ENCODE assay signal across 8 cellular contexts in the genomic region with DNA sequence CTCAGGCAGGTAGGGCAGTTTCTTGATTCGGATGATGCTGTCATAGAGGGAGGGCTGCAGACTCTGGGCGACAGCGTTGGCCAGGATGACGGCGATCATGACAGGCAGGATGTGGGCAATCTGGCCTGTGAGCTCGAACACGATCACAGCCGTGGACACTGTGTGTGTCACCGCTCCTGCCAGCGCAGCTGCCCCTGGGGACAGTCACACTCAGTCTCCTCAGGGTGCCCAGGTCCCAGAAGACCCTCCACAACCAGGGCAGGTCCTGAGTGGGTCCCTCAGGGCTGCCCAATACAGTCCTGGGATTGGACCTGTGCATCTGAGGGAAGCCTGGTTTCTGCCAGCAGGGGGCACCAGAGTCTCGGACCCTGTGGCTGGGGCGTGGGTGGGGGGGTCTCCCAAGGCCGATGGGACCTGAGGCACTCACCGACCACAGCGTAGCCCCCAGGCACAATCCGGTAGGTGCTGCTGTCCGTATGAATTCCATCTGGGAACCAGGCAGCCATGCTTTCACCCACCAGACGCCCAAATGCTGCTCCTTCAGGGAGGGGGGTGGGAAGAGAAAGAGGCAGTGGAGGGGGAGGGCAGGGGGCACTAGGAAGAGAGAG. TPM values are rescaled to one million over a fixed set of nuclear protein-coding genes. Genes with fewer than 3 reads are reported as not detected.
DNase-seq lines count a peak whose midpoint lies in the region; ATAC-seq and TF ChIP-seq lines count a peak whose summit lies in the region.

No MANE protein-coding gene starts in this region.

- POLR2A ChIA-PET in CD8-positive, alpha-beta memory T cell (lab: Charles Lee) = interaction anchor here (0.5 to 0.6 kb wide), 2 partner anchors 10 to 151 kb away, joined by 3 to 6 read pairs; no protein-coding TSS in a partner anchor
- POLR2A ChIA-PET in WTC11 (lab: Charles Lee) = no interaction called here

- H2AK5ac ChIP-seq in mesenchymal stem cell (ENCODE audit: low read length, severe bottlenecking) = no peak overlapping the region

- no peaks in the 10 kb centered on the region for H3K27me3 Mint-ChIP-seq in CD8-positive, alpha-beta memory T cell
- no peaks in the 10 kb centered on the region for H3K27me3 Mint-ChIP-seq in WTC11 (ENCODE audit: low read depth)
- H3K27me3 Mint-ChIP-seq in chondrocyte (ENCODE audit: low read depth) = no peaks in the 10 kb centered on the region

- H3K4me3 ChIP-seq in CD8-positive, alpha-beta memory T cell (ENCODE audit: low read length) = no peak overlapping the region
- H3K4me3 ChIP-seq in mesenchymal stem cell (ENCODE audit: insufficient read depth in 1 of 2, low read depth in 1 of 2, low read length in 2 of 2) = no peak overlapping the region

- H4K8ac ChIP-seq in mesenchymal stem cell (ENCODE audit: low read length) = peak overlapping the region; percentile 45

- H3K4me1 ChIP-seq in CD8-positive, alpha-beta memory T cell (ENCODE audit: insufficient read depth, low read length) = peaks cover 4% of the 10 kb centered on the region
- peaks cover 24% of the 10 kb centered on the region for H3K4me1 ChIP-seq in mesenchymal stem cell (ENCODE audit: control insufficient read depth, insufficient read depth, low read depth, low read length)

- H3K4me2 ChIP-seq in mesenchymal stem cell (ENCODE audit: low read length, poor library complexity, severe bottlenecking) = no peak overlapping the region

- peaks cover 0 to 6% (median 0%) of the 10 kb centered on the region in 3 donors for H3K4me1 Mint-ChIP-seq in CD8-positive, alpha-beta memory T cell
- peaks cover 12% of the 10 kb centered on the region for H3K4me1 Mint-ChIP-seq in WTC11
- H3K4me1 Mint-ChIP-seq in chondrocyte (ENCODE audit: low read depth) = no peaks in the 10 kb centered on the region

- no peaks in the 10 kb centered on the region for H3K27me3 ChIP-seq in CD8-positive, alpha-beta memory T cell (ENCODE audit: insufficient read depth, low read length, poor library complexity, severe bottlenecking)
- no peaks in the 10 kb centered on the region for H3K27me3 ChIP-seq in mesenchymal stem cell (ENCODE audit: control insufficient read depth in 1 of 2, insufficient read depth in 1 of 2, low read length in 2 of 2)

- H3K9ac ChIP-seq in mesenchymal stem cell (ENCODE audit: low read length) = no peak overlapping the region

- peak; percentile 33 to 72 (median 52) for DNase-seq in CD8-positive, alpha-beta memory T cell
- peak; percentile 74 for DNase-seq in WTC11 (ENCODE audit: low spot score)
- no peak for DNase-seq in chondrocyte (ENCODE audit: low spot score)
- DNase-seq in mesenchymal stem cell = peak; percentile 37
- DNase-seq in stimulated activated naive CD4-positive, alpha-beta T cell treated with Interleukin-2 at 50 U/mL for 16 hours (lab: John Stamatoyannopoulos, UW) = peak; percentile 62
- DNase-seq in putamen (ENCODE audit: low spot score) = no peak
- DNase-seq in epidermal melanocyte (ENCODE audit: insufficient read length, low spot score) = no peak

- peak overlapping the region in 1 of 8 donors; percentile 38 for H3K27ac Mint-ChIP-seq in CD8-positive, alpha-beta memory T cell
- no peak overlapping the region for H3K27ac Mint-ChIP-seq in WTC11
- no peak overlapping the region for H3K27ac Mint-ChIP-seq in chondrocyte (ENCODE audit: unreplicated experiment)

- no peaks in the 10 kb centered on the region for H3K9me3 Mint-ChIP-seq in CD8-positive, alpha-beta memory T cell
- H3K9me3 Mint-ChIP-seq in WTC11 = no peaks in the 10 kb centered on the region
- no peaks in the 10 kb centered on the region for H3K9me3 Mint-ChIP-seq in chondrocyte (ENCODE audit: low read depth)

- no peak overlapping the region for H2BK120ac ChIP-seq in mesenchymal stem cell (ENCODE audit: low read depth, low read length)

- CTCF ChIA-PET in CD8-positive, alpha-beta memory T cell (lab: Charles Lee) = interaction anchor here (0.6 to 2.6 kb wide), 18 partner anchors 8 to 191 kb away, joined by 3 to 31 read pairs (median 4); a partner anchor contains a TSS
- CTCF ChIA-PET in WTC11 (lab: Charles Lee) = interaction anchor here (0.7 to 2.6 kb wide), 12 partner anchors 9 to 207 kb away, joined by 3 to 18 read pairs (median 4); a partner anchor contains a TSS

- no peaks in the 10 kb centered on the region for H3K36me3 Mint-ChIP-seq in CD8-positive, alpha-beta memory T cell
- H3K36me3 Mint-ChIP-seq in WTC11 (peaks cover 17% of the 10 kb centered on the region), chondrocyte (ENCODE audit: low read depth) (peaks cover 9% of the 10 kb centered on the region)

- H3K27ac ChIP-seq in CD8-positive, alpha-beta memory T cell (ENCODE audit: low read depth, low read length) = no peak overlapping the region
- no peak overlapping the region for H3K27ac ChIP-seq in mesenchymal stem cell (ENCODE audit: low read length, poor library complexity, severe bottlenecking)

- peaks cover 8% of the 10 kb centered on the region for H3K79me1 ChIP-seq in mesenchymal stem cell (replicated peaks; ENCODE audit: low read length, poor library complexity, severe bottlenecking)

- H3K18ac ChIP-seq in mesenchymal stem cell (ENCODE audit: low read depth in 1 of 2, low read length in 2 of 2) = no peak overlapping the region

- no peak overlapping the region for H3K23ac ChIP-seq in mesenchymal stem cell (ENCODE audit: low read length in 2 of 2)

- no peak overlapping the region for H4K91ac ChIP-seq in mesenchymal stem cell (ENCODE audit: low read length)

- no peak overlapping the region for H3K4ac ChIP-seq in mesenchymal stem cell (ENCODE audit: low read depth in 1 of 2, low read length in 2 of 2)

- H3K14ac ChIP-seq in mesenchymal stem cell (ENCODE audit: low read length in 2 of 2) = no peak overlapping the region

- no peak overlapping the region for H3K4me3 Mint-ChIP-seq in CD8-positive, alpha-beta memory T cell
- no peak overlapping the region for H3K4me3 Mint-ChIP-seq in WTC11
- no peak overlapping the region for H3K4me3 Mint-ChIP-seq in chondrocyte (ENCODE audit: unreplicated experiment)

- WGBS in mesenchymal stem cell = 70% methylated on average over 18 of the region's 18 CpGs

- H2BK15ac ChIP-seq in mesenchymal stem cell (ENCODE audit: low read depth, poor library complexity, severe bottlenecking) = no peak overlapping the region

- peak; percentile 44 for ATAC-seq in HG03095 (IDR thresholded peaks at IDR 0.05; ENCODE audit: unreplicated experiment)
- peak; percentile 72 for ATAC-seq in WTC11

- H3K9me3 ChIP-seq in CD8-positive, alpha-beta memory T cell (ENCODE audit: low read length) = no peaks in the 10 kb centered on the region
- no peaks in the 10 kb centered on the region for H3K9me3 ChIP-seq in mesenchymal stem cell (ENCODE audit: control insufficient read depth, low read length)

- H2BK5ac ChIP-seq in mesenchymal stem cell (ENCODE audit: low read depth, low read length, poor library complexity, severe bottlenecking) = no peak overlapping the region

- H2BK12ac ChIP-seq in mesenchymal stem cell (ENCODE audit: low read length in 2 of 2) = no peak overlapping the region

- H2AFZ ChIP-seq in mesenchymal stem cell (ENCODE audit: low read depth, low read length) = no peak overlapping the region

- peak; percentile 67 for TF ChIP-seq CTCF in WTC11 (IDR thresholded peaks at IDR 0.05)
- peak; percentile 83 for TF ChIP-seq CTCF in chondrocyte (IDR thresholded peaks at IDR 0.05)

- H3K36me3 ChIP-seq in CD8-positive, alpha-beta memory T cell (ENCODE audit: insufficient read depth, low read length) = no peaks in the 10 kb centered on the region
- H3K36me3 ChIP-seq in mesenchymal stem cell (ENCODE audit: control insufficient read depth in 1 of 2, insufficient read depth in 2 of 2, low read depth in 1 of 2, low read length in 2 of 2) = peaks cover 36 to 68% of the 10 kb centered on the region in 2 experiments

TF ChIP-seq in WTC11, 78 proteins besides CTCF, POLR2A, EP300 and RAD21 (continues in another document):
- TF ChIP-seq MYBL2 (CRISPR knock-in tag; IDR thresholded peaks at IDR 0.05) (no peak), ZNF671 (CRISPR knock-in tag; IDR thresholded peaks at IDR 0.05) (no peak)

RNA-seq across cellular contexts. Expression of a gene that starts 7.2 kb away (rescaled TPM):
- 1 to 10 TPM; 6.3 to 7.3 TPM for total RNA-seq in CD8-positive, alpha-beta memory T cell
- 0.54 TPM for polyA plus RNA-seq in CD8-positive, alpha-beta memory T cell
- total RNA-seq in WTC11 (2021) (15.7 to 22.6 TPM (median 17.0 TPM) in 3 replicates), chondrocyte (3.1 to 6.5 TPM (median 3.1 TPM) in 3 replicates)
- polyA plus RNA-seq in mesenchymal stem cell (2013, experiment 1 of 2) = 2.3 TPM
- polyA plus RNA-seq in mesenchymal stem cell (2013, experiment 2 of 2) = 2.1 TPM

RNA-seq across cellular contexts. Expression of a gene that starts 7.3 kb away (rescaled TPM):
- total RNA-seq in CD8-positive, alpha-beta memory T cell = 100 to 1,000 TPM; 147 TPM
- 52.1 TPM for polyA plus RNA-seq in CD8-positive, alpha-beta memory T cell
- total RNA-seq in WTC11 (2021) (117 to 133 TPM (median 118 TPM) in 3 replicates), chondrocyte (49.8 to 71.0 TPM (median 50.4 TPM) in 3 replicates)
- polyA plus RNA-seq in mesenchymal stem cell (2013, experiment 1 of 2) = 46.3 TPM
- 48.3 TPM for polyA plus RNA-seq in mesenchymal stem cell (2013, experiment 2 of 2)

RNA-seq across cellular contexts. Expression of a gene that starts 16.8 kb away (rescaled TPM):
- 1 to 10 TPM; 2.2 to 2.4 TPM for total RNA-seq in CD8-positive, alpha-beta memory T cell
- polyA plus RNA-seq in CD8-positive, alpha-beta memory T cell = 2.2 TPM
- total RNA-seq in WTC11 (2021) = 20.3 to 23.0 TPM (median 20.4 TPM) in 3 replicates
- 13.4 to 15.3 TPM (median 13.4 TPM) in 3 replicates for total RNA-seq in chondrocyte
- 6.7 TPM for polyA plus RNA-seq in mesenchymal stem cell (2013, experiment 1 of 2)
- polyA plus RNA-seq in mesenchymal stem cell (2013, experiment 2 of 2) = 6.8 TPM

RNA-seq across cellular contexts. Expression of a gene that starts 23.8 kb away (rescaled TPM):
- not detected for total RNA-seq in CD8-positive, alpha-beta memory T cell
- not detected for polyA plus RNA-seq in CD8-positive, alpha-beta memory T cell
- 0.55 to 1.4 TPM (median 1.0 TPM) in 3 replicates for total RNA-seq in WTC11 (2021)
- total RNA-seq in chondrocyte = not detected in 3 replicates
- polyA plus RNA-seq in mesenchymal stem cell (2013, experiment 1 of 2) = 0.26 TPM
- 0.18 TPM for polyA plus RNA-seq in mesenchymal stem cell (2013, experiment 2 of 2)

RNA-seq across cellular contexts. Expression of a gene that starts 25.6 kb away (rescaled TPM):
- total RNA-seq in CD8-positive, alpha-beta memory T cell = under 1 TPM in 1 of 2 experiments, not detected in 1; 0.04 TPM
- polyA plus RNA-seq in CD8-positive, alpha-beta memory T cell = not detected
- 1.3 to 2.7 TPM (median 1.8 TPM) in 3 replicates for total RNA-seq in WTC11 (2021)
- 1.4 to 4.7 TPM (median 1.5 TPM) in 3 replicates for total RNA-seq in chondrocyte
- 0.73 TPM for polyA plus RNA-seq in mesenchymal stem cell (2013, experiment 1 of 2)
- polyA plus RNA-seq in mesenchymal stem cell (2013, experiment 2 of 2) = 0.63 TPM

Comparison
In these comparisons a context has a peak if more than half of its experiments do, and no peak if none do; other contexts are left out.
1. DNase-seq: peak in CD8-positive, alpha-beta memory T cell (5 of 5), WTC11 (single experiment), mesenchymal stem cell (single experiment) and stimulated activated naive CD4-positive, alpha-beta T cell treated with Interleukin-2 at 50 U/mL for 16 hours (single experiment); none in chondrocyte (single experiment), putamen (single experiment) and epidermal melanocyte (single experiment).